16 cellular contexts compared by ENCODE assay signal in the genomic region with DNA sequence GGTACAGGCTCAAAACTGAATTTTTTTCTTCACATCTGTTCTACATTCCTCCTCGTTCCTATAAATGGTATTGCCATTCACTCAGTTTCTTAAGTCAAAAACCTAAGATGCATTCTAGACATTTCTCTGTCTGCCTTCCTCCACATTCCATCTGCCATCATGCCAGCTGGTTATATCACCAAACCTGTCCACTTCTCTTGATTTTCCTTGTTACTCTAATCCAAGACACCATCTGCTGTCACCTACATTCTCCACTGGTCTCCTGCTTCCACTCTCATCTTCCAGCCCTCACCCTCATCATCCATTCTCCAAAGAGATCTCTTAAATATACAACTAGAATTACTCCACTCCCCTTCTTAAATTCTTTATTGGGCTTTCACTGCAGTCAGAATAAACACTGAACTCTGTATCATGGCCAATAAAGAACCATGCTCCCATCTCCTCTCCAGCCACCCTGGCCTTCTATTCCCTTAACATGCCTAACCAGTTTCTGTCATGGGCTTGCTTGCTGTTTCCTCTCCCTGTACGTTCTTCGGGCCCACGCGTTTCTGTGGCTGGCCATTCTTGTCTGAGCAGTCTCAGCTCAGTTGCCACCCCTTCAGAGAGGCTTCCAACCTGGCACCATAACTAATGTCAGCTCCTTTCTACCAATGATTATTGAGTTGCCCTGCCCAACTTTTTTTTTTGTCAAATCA.
A peak's percentile ranks its signal among the peaks of the same experiment; 100 is the strongest.
DNase-seq lines count a peak whose midpoint lies in the region; ATAC-seq and TF ChIP-seq lines count a peak whose summit lies in the region.
"Had no signal": no experiment of that assay in that cellular context is flagged by ENCODE, and none has a peak within 500 bp of the region (broad histone marks: within the 10 kb centered on the region; RNA-seq: fewer than 3 reads in every experiment).

No MANE protein-coding gene starts in this region.

- H3K4me3 Mint-ChIP-seq in WTC11 = no peak overlapping the region
- H3K4me3 Mint-ChIP-seq: CD4-positive, CD25-positive, alpha-beta regulatory T cell had no signal

- no peaks in the 10 kb centered on the region for H3K9me3 ChIP-seq in prostate gland
- H3K9me3 ChIP-seq: BLaER1 treated with 17β-estradiol and CSF1 and Interleukin-3, amounts not matched to agents 10 nM and 100 nM had no signal

- no peak for TF ChIP-seq CTCF in WTC11 (IDR thresholded peaks at IDR 0.05)
- no peak for TF ChIP-seq CTCF in prostate gland (IDR thresholded peaks at IDR 0.05)

- H3K9me3 Mint-ChIP-seq in WTC11 = no peaks in the 10 kb centered on the region

- TF ChIP-seq POLR2A in prostate gland (IDR thresholded peaks at IDR 0.05) = no peak

- H3K27ac Mint-ChIP-seq in WTC11 = peak overlapping the region; percentile 13
- H3K27ac Mint-ChIP-seq: CD4-positive, CD25-positive, alpha-beta regulatory T cell had no signal

- CTCF ChIA-PET in WTC11 (lab: Charles Lee) = interaction anchor here (0.6 to 0.7 kb wide), 2 partner anchors 464 to 1117 kb away, joined by 3 read pairs; no protein-coding TSS in a partner anchor

- H3K4me1 ChIP-seq in prostate gland (replicated peaks) = no peaks in the 10 kb centered on the region

- no peaks in the 10 kb centered on the region for H3K36me3 Mint-ChIP-seq in WTC11
- H3K36me3 Mint-ChIP-seq: CD4-positive, CD25-positive, alpha-beta regulatory T cell had no signal

- peak; percentile 14 for DNase-seq in NCI-H510A treated with DMSO at 0.1 percent for 48 hours (lab: John Stamatoyannopoulos, UW)
- DNase-seq in NCI-H510A (lab: John Stamatoyannopoulos, UW) = no peak
- peak; percentile 80 for DNase-seq in NCI-H524 treated with DMSO at 0.1 percent for 48 hours (lab: John Stamatoyannopoulos, UW)
- DNase-seq in WTC11 (ENCODE audit: low spot score) = no peak
- DNase-seq in prostate gland (ENCODE audit: low spot score) = peak; percentile 52
- DNase-seq in pons (ENCODE audit: low spot score) = no peak
- DNase-seq: ACHN; CD4-positive, CD25-positive, alpha-beta regulatory T cell; DMS79 treated with DMSO at 0.1 percent for 48 hours; EL; GDM1 had no signal

- H3K27me3 Mint-ChIP-seq in WTC11 (ENCODE audit: low read depth) = no peaks in the 10 kb centered on the region
- H3K27me3 Mint-ChIP-seq: CD4-positive, CD25-positive, alpha-beta regulatory T cell had no signal

- POLR2A ChIA-PET in WTC11 (lab: Charles Lee) = interaction anchor here (0.6 kb wide), 2 partner anchors 200 to 336 kb away, joined by 4 read pairs; no protein-coding TSS in a partner anchor

- no peaks in the 10 kb centered on the region for H3K27me3 ChIP-seq in prostate gland (replicated peaks; ENCODE audit: insufficient read depth)
- H3K27me3 ChIP-seq: BLaER1 treated with 17β-estradiol and CSF1 and Interleukin-3, amounts not matched to agents 10 nM and 100 nM had no signal

- ATAC-seq in WTC11 = no peak
- no peak for ATAC-seq in GM21526 (IDR thresholded peaks at IDR 0.05; ENCODE audit: low FRiP score, unreplicated experiment)
- no peak for ATAC-seq in GM19023 (IDR thresholded peaks at IDR 0.05; ENCODE audit: unreplicated experiment)
- ATAC-seq: HCT116 had no signal

- peak overlapping the region in 1 of 2 donors; percentile 27 for H3K27ac ChIP-seq in prostate gland
- H3K27ac ChIP-seq: BLaER1 treated with 17β-estradiol and CSF1 and Interleukin-3, amounts not matched to agents 10 nM and 100 nM; HL-60 had no signal

- 59% methylated on average over 5 of the region's 5 CpGs for WGBS in prostate gland

- H3K4me3 ChIP-seq in prostate gland = no peak overlapping the region
- H3K4me3 ChIP-seq: BLaER1 treated with 17β-estradiol and CSF1 and Interleukin-3, amounts not matched to agents 10 nM and 100 nM had no signal

- no peaks in the 10 kb centered on the region for H3K36me3 ChIP-seq in prostate gland
- H3K36me3 ChIP-seq: BLaER1 treated with 17β-estradiol and CSF1 and Interleukin-3, amounts not matched to agents 10 nM and 100 nM had no signal

- peaks cover 21% of the 10 kb centered on the region for H3K4me1 Mint-ChIP-seq in WTC11
- H3K4me1 Mint-ChIP-seq: CD4-positive, CD25-positive, alpha-beta regulatory T cell had no signal

- intact Hi-C loops in prostate gland (cut with DNase I) = no loop called here

TF ChIP-seq in WTC11, 78 proteins besides CTCF, POLR2A, EP300 and RAD21:
- TF ChIP-seq ZBTB21 (CRISPR knock-in tag; IDR thresholded peaks at IDR 0.05; ENCODE audit: borderline replicate concordance) = no peak
- TF ChIP-seq, protein P1, sequence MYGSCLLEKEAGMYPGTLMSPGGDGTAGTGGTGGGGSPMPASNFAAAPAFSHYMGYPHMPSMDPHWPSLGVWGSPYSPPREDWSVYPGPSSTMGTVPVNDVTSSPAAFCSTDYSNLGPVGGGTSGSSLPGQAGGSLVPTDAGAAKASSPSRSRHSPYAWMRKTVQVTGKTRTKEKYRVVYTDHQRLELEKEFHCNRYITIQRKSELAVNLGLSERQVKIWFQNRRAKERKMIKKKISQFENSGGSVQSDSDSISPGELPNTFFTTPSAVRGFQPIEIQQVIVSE (CRISPR knock-in tag; IDR thresholded peaks at IDR 0.05; ENCODE audit: borderline replicate concordance) = no peak
- TF ChIP-seq ELF4 (CRISPR knock-in tag; IDR thresholded peaks at IDR 0.05; ENCODE audit: low read depth) = no peak
- TF ChIP-seq KAT7 (CRISPR knock-in tag; IDR thresholded peaks at IDR 0.05; ENCODE audit: borderline replicate concordance) = no peak
- no peak for TF ChIP-seq ZNF232 (CRISPR knock-in tag; IDR thresholded peaks at IDR 0.05)
- no peak for TF ChIP-seq FOXJ3 (CRISPR knock-in tag; IDR thresholded peaks at IDR 0.05; ENCODE audit: borderline replicate concordance)
- TF ChIP-seq JAZF1 (CRISPR knock-in tag; IDR thresholded peaks at IDR 0.05) = no peak
- TF ChIP-seq E2F1 (CRISPR knock-in tag; IDR thresholded peaks at IDR 0.05) = no peak
- no peak for TF ChIP-seq ZNF317 (CRISPR knock-in tag; IDR thresholded peaks at IDR 0.05; ENCODE audit: borderline replicate concordance, low read depth)
- TF ChIP-seq, protein P2, sequence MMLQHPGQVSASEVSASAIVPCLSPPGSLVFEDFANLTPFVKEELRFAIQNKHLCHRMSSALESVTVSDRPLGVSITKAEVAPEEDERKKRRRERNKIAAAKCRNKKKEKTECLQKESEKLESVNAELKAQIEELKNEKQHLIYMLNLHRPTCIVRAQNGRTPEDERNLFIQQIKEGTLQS (CRISPR knock-in tag; conservative IDR thresholded peaks at IDR 0.05) = no peak
- no peak for TF ChIP-seq TEAD4 (CRISPR knock-in tag; IDR thresholded peaks at IDR 0.05)
- TF ChIP-seq CBFB (CRISPR knock-in tag; IDR thresholded peaks at IDR 0.05; ENCODE audit: low read depth) = no peak
- TF ChIP-seq ZMAT4 (CRISPR knock-in tag; IDR thresholded peaks at IDR 0.05) = no peak
- no peak for TF ChIP-seq SOX15 (CRISPR knock-in tag; IDR thresholded peaks at IDR 0.05)

Comparison
In these comparisons a context has a peak if more than half of its experiments do, and no peak if none do; other contexts are left out.
1. DNase-seq: peak in NCI-H510A treated with DMSO at 0.1 percent for 48 hours (single experiment), NCI-H524 treated with DMSO at 0.1 percent for 48 hours (single experiment) and prostate gland (single experiment); none in NCI-H510A (single experiment), WTC11 (single experiment) and pons (single experiment).